ENCODE assay signal across 23 cellular contexts in the genomic region with DNA sequence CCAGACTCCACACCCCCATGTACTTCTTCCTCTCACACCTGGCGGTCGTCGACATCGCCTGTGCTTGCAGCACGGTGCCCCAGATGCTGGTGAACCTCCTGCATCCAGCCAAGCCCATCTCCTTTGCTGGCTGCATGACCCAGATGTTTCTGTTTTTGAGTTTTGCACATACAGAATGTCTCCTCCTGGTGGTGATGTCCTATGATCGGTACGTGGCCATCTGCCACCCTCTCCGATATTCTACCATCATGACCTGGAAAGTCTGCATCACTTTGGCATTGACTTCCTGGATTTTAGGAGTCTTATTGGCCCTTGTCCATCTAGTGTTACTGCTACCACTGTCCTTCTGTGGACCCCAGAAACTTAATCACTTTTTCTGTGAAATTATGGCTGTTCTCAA. TPM values are rescaled to one million over a fixed set of nuclear protein-coding genes. Genes with fewer than 3 reads are reported as not detected.
DNase-seq lines count a peak whose midpoint lies in the region; ATAC-seq and TF ChIP-seq lines count a peak whose summit lies in the region.
"Had no signal": no experiment of that assay in that cellular context is flagged by ENCODE, and none has a peak within 500 bp of the region (broad histone marks: within the 10 kb centered on the region; RNA-seq: fewer than 3 reads in every experiment).

No MANE protein-coding gene starts in this region.

- CTCF ChIA-PET in A673 (lab: Charles Lee) = no interaction called here

- no peak for TF ChIP-seq POLR2A in NB4 (IDR thresholded peaks at IDR 0.05; ENCODE audit: extremely low read depth, insufficient read length)

- no peaks in the 10 kb centered on the region for H3K4me1 Mint-ChIP-seq in endodermal cell
- H3K4me1 Mint-ChIP-seq: CD8-positive, alpha-beta memory T cell; H9 had no signal

- H3K36me3 ChIP-seq in A673 (ENCODE audit: insufficient read depth, low read length, poor library complexity, severe bottlenecking) (no peaks in the 10 kb centered on the region), endodermal cell (ENCODE audit: control insufficient read depth, insufficient read depth, low read length) (no peaks in the 10 kb centered on the region), aorta (ENCODE audit: control insufficient read depth in 1 of 2, insufficient read depth in 2 of 2, low read length in 1 of 2) (no peaks in the 10 kb centered on the region)
- H3K36me3 ChIP-seq: Peyer's patch, SJCRH30 had no signal

- ATAC-seq in aorta (ENCODE audit: low FRiP score) = no peak
- ATAC-seq: GM12878 had no signal

- H3K27me3 Mint-ChIP-seq in endodermal cell (ENCODE audit: insufficient read depth) = no peaks in the 10 kb centered on the region

- DNase-seq in A673 (ENCODE audit: low spot score) (peak; percentile 9), NB4 (ENCODE audit: low read depth) (no peak), endodermal cell (no peak), foreskin fibroblast (no peak), aorta (no peak), dedifferentiated amniotic fluid mesenchymal stem cell (ENCODE audit: extremely low spot score) (no peak)
- DNase-seq: AML-193; C1 segment of cervical spinal cord; Calu3; CD8-positive, alpha-beta memory T cell; DMS79; H9; KG1; NCI-H1417; NCI-H1694 treated with DMSO at 0.1 percent for 48 hours; NCI-H2081 treated with DMSO at 0.1 percent for 48 hours; NCI-H446; NCI-H526 treated with DMSO at 0.1 percent for 48 hours; Peyer's patch; SJCRH30 had no signal

- H3K27ac Mint-ChIP-seq in endodermal cell = no peak overlapping the region
- H3K27ac Mint-ChIP-seq: CD8-positive, alpha-beta memory T cell; H9; T-helper 1 cell treated with Interleukin-12 subunit alpha and Interleukin-12 subunit beta and Interleukin-4 antibody, amounts not matched to agents 30 μg/mL and 1 μg/mL, for 36 hours had no signal

- 93 to 94% methylated on average over 8 of the region's 8 CpGs for WGBS in endodermal cell (ENCODE audit: insufficient coverage in 1 of 2, insufficient read length in 1 of 2), 2 experiments
- 90 to 92% methylated on average over 8 of the region's 8 CpGs for WGBS in aorta, 2 donors

- H3K4me1 ChIP-seq in A673 (ENCODE audit: insufficient read depth, low read length, poor library complexity, severe bottlenecking) = no peaks in the 10 kb centered on the region
- H3K4me1 ChIP-seq in endodermal cell (ENCODE audit: control insufficient read depth, insufficient read depth, low read length) = no peaks in the 10 kb centered on the region
- no peaks in the 10 kb centered on the region for H3K4me1 ChIP-seq in aorta (ENCODE audit: control insufficient read depth in 1 of 2, insufficient read depth in 2 of 2, low read length in 2 of 2)
- H3K4me1 ChIP-seq: Peyer's patch, SJCRH30 had no signal

- no peak overlapping the region for H3K4me3 Mint-ChIP-seq in endodermal cell
- H3K4me3 Mint-ChIP-seq: CD8-positive, alpha-beta memory T cell; H9; T-helper 1 cell treated with Interleukin-12 subunit alpha and Interleukin-12 subunit beta and Interleukin-4 antibody, amounts not matched to agents 30 μg/mL and 1 μg/mL, for 36 hours had no signal

- H3K27me3 ChIP-seq in A673 (replicated peaks; ENCODE audit: insufficient read depth, low read depth, low read length, poor library complexity) = peaks cover 10% of the 10 kb centered on the region
- H3K27me3 ChIP-seq in endodermal cell (ENCODE audit: control insufficient read depth, insufficient read depth, low read length, poor library complexity, severe bottlenecking) = no peaks in the 10 kb centered on the region
- H3K27me3 ChIP-seq in aorta (ENCODE audit: control insufficient read depth in 1 of 2, insufficient read depth in 2 of 2, low read length in 1 of 2) = no peaks in the 10 kb centered on the region
- H3K27me3 ChIP-seq: Peyer's patch, SJCRH30 had no signal

- no TSS peak for BruUV-seq in A673 (replicated peaks; lab: Mats Ljungman, UMichigan)

- no peak overlapping the region for H3K9ac ChIP-seq in endodermal cell (ENCODE audit: extremely low read depth, low read length, poor library complexity, severe bottlenecking)

- H3K4me3 ChIP-seq in A673 (ENCODE audit: low read depth, low read length, poor library complexity, severe bottlenecking) (no peak overlapping the region), NB4 (ENCODE audit: low read depth, low read length) (no peak overlapping the region), endodermal cell (ENCODE audit: low read length) (no peak overlapping the region), foreskin fibroblast (ENCODE audit: low read depth in 1 of 2, low read length in 2 of 2) (no peak overlapping the region), aorta (ENCODE audit: low read length in 2 of 2) (no peak overlapping the region)
- H3K4me3 ChIP-seq: GM12878, Peyer's patch, SJCRH30 had no signal

- no peaks in the 10 kb centered on the region for H3K9me3 ChIP-seq in A673 (ENCODE audit: low read depth, low read length, poor library complexity, severe bottlenecking)
- H3K9me3 ChIP-seq in endodermal cell (ENCODE audit: control insufficient read depth, low read length) = no peaks in the 10 kb centered on the region
- no peaks in the 10 kb centered on the region for H3K9me3 ChIP-seq in aorta (ENCODE audit: control insufficient read depth, low read length)
- H3K9me3 ChIP-seq: Peyer's patch, SJCRH30 had no signal

- POLR2A ChIA-PET in A673 (lab: Charles Lee; ENCODE audit: low non-redundant PET) = no interaction called here

- TF ChIP-seq CTCF in A673 (conservative IDR thresholded peaks at IDR 0.05; ENCODE audit: low read depth, low read length) (peak; percentile 29; the same call in 1 of the 2 replicates), C4-2B (conservative IDR thresholded peaks at IDR 0.05) (peak; percentile 39), NB4 (IDR thresholded peaks at IDR 0.05; ENCODE audit: low read depth, low read length) (peak; percentile 8), endodermal cell (conservative IDR thresholded peaks at IDR 0.05) (peak; percentile 42), foreskin fibroblast (IDR thresholded peaks at IDR 0.05; ENCODE audit: low read depth, low read length) (no peak)

- intact Hi-C loops in A673 (cut with micrococcal nuclease; ENCODE audit: unreplicated experiment) = no loop called here
- intact Hi-C loops in aorta (cut with DNase I) = no loop called here

- no peaks in the 10 kb centered on the region for H3K9me3 Mint-ChIP-seq in endodermal cell
- H3K9me3 Mint-ChIP-seq: CD8-positive, alpha-beta memory T cell; H9; T-helper 1 cell treated with Interleukin-12 subunit alpha and Interleukin-12 subunit beta and Interleukin-4 antibody, amounts not matched to agents 30 μg/mL and 1 μg/mL, for 36 hours had no signal

- no peak overlapping the region for H3K27ac ChIP-seq in A673 (ENCODE audit: low read depth, low read length, poor library complexity, severe bottlenecking)
- no peak overlapping the region for H3K27ac ChIP-seq in C4-2B
- H3K27ac ChIP-seq in endodermal cell (ENCODE audit: low read depth, low read length) = no peak overlapping the region
- H3K27ac ChIP-seq in aorta (ENCODE audit: low read depth in 1 of 2, low read length in 2 of 2) = no peak overlapping the region
- H3K27ac ChIP-seq: Peyer's patch, SJCRH30 had no signal

- no peaks in the 10 kb centered on the region for H3K36me3 Mint-ChIP-seq in endodermal cell (ENCODE audit: low read depth)
- H3K36me3 Mint-ChIP-seq: CD8-positive, alpha-beta memory T cell had no signal

RNA-seq across cellular contexts. Expression of gene OR2A25, which starts 4.8 kb away (rescaled TPM):
- not detected in 2 replicates for total RNA-seq in A673 (2021)
- not detected for total RNA-seq in endodermal cell
- polyA plus RNA-seq in endodermal cell (2013, experiment 1 of 2) = not detected
- polyA plus RNA-seq in endodermal cell (2013, experiment 2 of 2) = not detected
- not detected for total RNA-seq in aorta
- not detected for polyA plus RNA-seq in aorta
- total RNA-seq: Calu3; CD8-positive, alpha-beta memory T cell; GM12878; Peyer's patch; SJCRH30 had no signal
- polyA plus RNA-seq: CD8-positive, alpha-beta memory T cell; GM12878 had no signal

RNA-seq across cellular contexts. Expression of gene OR2A12, which starts 11.7 kb away (rescaled TPM):
- total RNA-seq in A673 (2021) (not detected in 2 replicates), endodermal cell (not detected), aorta (not detected)
- not detected for polyA plus RNA-seq in endodermal cell (2013, experiment 1 of 2)
- polyA plus RNA-seq in endodermal cell (2013, experiment 2 of 2) = not detected
- polyA plus RNA-seq in aorta = not detected
- total RNA-seq: Calu3; CD8-positive, alpha-beta memory T cell; GM12878; H9; Peyer's patch; SJCRH30 had no signal
- polyA plus RNA-seq: CD8-positive, alpha-beta memory T cell; GM12878 had no signal

RNA-seq across cellular contexts. Expression of gene OR2A5, which starts 25.6 kb away (rescaled TPM):
- not detected in 2 replicates for total RNA-seq in A673 (2021)
- not detected for total RNA-seq in endodermal cell
- polyA plus RNA-seq in endodermal cell (2013, experiment 1 of 2) = not detected
- polyA plus RNA-seq in endodermal cell (2013, experiment 2 of 2) = not detected
- total RNA-seq in aorta = not detected
- not detected for polyA plus RNA-seq in aorta
- total RNA-seq: Calu3; CD8-positive, alpha-beta memory T cell; GM12878; H9; Peyer's patch; SJCRH30 had no signal
- polyA plus RNA-seq: CD8-positive, alpha-beta memory T cell had no signal

RNA-seq across cellular contexts. Expression of gene OR2A2, which starts 35.0 kb away (rescaled TPM):
- total RNA-seq in A673 (2021) (not detected in 2 replicates), endodermal cell (not detected), aorta (not detected)
- not detected for polyA plus RNA-seq in endodermal cell (2013, experiment 1 of 2)
- not detected for polyA plus RNA-seq in endodermal cell (2013, experiment 2 of 2)
- polyA plus RNA-seq in aorta = not detected
- total RNA-seq: Calu3; CD8-positive, alpha-beta memory T cell; GM12878; H9; Peyer's patch; SJCRH30 had no signal
- polyA plus RNA-seq: CD8-positive, alpha-beta memory T cell; GM12878 had no signal

RNA-seq across cellular contexts. Expression of gene OR2A14, which starts 48.6 kb away (rescaled TPM):
- total RNA-seq in A673 (2021) = not detected in 2 replicates
- total RNA-seq in endodermal cell = not detected
- polyA plus RNA-seq in endodermal cell (2013, experiment 1 of 2) = not detected
- not detected for polyA plus RNA-seq in endodermal cell (2013, experiment 2 of 2)
- not detected for total RNA-seq in aorta
- not detected for polyA plus RNA-seq in aorta
- total RNA-seq: Calu3; CD8-positive, alpha-beta memory T cell; GM12878; H9; Peyer's patch; SJCRH30 had no signal
- polyA plus RNA-seq: CD8-positive, alpha-beta memory T cell; GM12878 had no signal
